Comparison of ENCODE assay signal across 9 cellular contexts in genomic region chr22:27799334-27800249, GRCh38. TPM values are rescaled to one million over a fixed set of nuclear protein-coding genes. Genes with fewer than 3 reads are reported as not detected.
DNase-seq lines count a peak whose midpoint lies in the region; ATAC-seq and TF ChIP-seq lines count a peak whose summit lies in the region.
"Had no signal": no experiment of that assay in that cellular context is flagged by ENCODE, and none has a peak within 500 bp of the region (broad histone marks: within the 10 kb centered on the region; RNA-seq: fewer than 3 reads in every experiment).

No MANE protein-coding gene starts in this region.

- H3K9me3 Mint-ChIP-seq in central memory CD8-positive, alpha-beta T cell = no peaks in the 10 kb centered on the region

- peaks cover 96% of the 10 kb centered on the region for H3K27me3 ChIP-seq in HUES48 (ENCODE audit: control insufficient read depth, insufficient read depth, low read length)
- peaks cover 0 to 7% (median 0%) of the 10 kb centered on the region in 5 donors for H3K27me3 ChIP-seq in subcutaneous abdominal adipose tissue (ENCODE audit: control insufficient read depth in 5 of 5, insufficient read depth in 4 of 5, low read length in 5 of 5)
- H3K27me3 ChIP-seq in MM.1S (replicated peaks; ENCODE audit: insufficient read depth, low read length) = peaks cover 16% of the 10 kb centered on the region

- H3K4me2 ChIP-seq in MM.1S (ENCODE audit: low read depth, low read length) = no peak overlapping the region

- peaks cover 13% of the 10 kb centered on the region for H3K27me3 Mint-ChIP-seq in central memory CD8-positive, alpha-beta T cell

- H3K9me3 ChIP-seq in HUES48 (ENCODE audit: control insufficient read depth, insufficient read depth, low read length) (no peaks in the 10 kb centered on the region), subcutaneous abdominal adipose tissue (ENCODE audit: control insufficient read depth in 5 of 5, low read length in 5 of 5) (no peaks in the 10 kb centered on the region), mucosa of descending colon (no peaks in the 10 kb centered on the region), MM.1S (replicated peaks; ENCODE audit: insufficient read depth, low read length) (no peaks in the 10 kb centered on the region)

- no peak overlapping the region for H3K27ac Mint-ChIP-seq in central memory CD8-positive, alpha-beta T cell (ENCODE audit: low read depth)

- H3K4me1 ChIP-seq in HUES48 (ENCODE audit: control insufficient read depth, insufficient read depth, low read length) = peaks cover 40% of the 10 kb centered on the region
- peaks cover 1 to 73% (median 67%) of the 10 kb centered on the region in 5 donors for H3K4me1 ChIP-seq in subcutaneous abdominal adipose tissue (ENCODE audit: control insufficient read depth in 5 of 5, insufficient read depth in 5 of 5, low read length in 5 of 5)
- peaks cover 10% of the 10 kb centered on the region for H3K4me1 ChIP-seq in mucosa of descending colon (ENCODE audit: low read depth)
- H3K4me1 ChIP-seq in MM.1S (ENCODE audit: low read length) = no peaks in the 10 kb centered on the region

- peaks cover 11% of the 10 kb centered on the region for H3K4me1 Mint-ChIP-seq in central memory CD8-positive, alpha-beta T cell

- H3K27ac ChIP-seq in HUES48 (ENCODE audit: low read depth, low read length) (no peak overlapping the region), subcutaneous abdominal adipose tissue (ENCODE audit: low read depth, low read length) (no peak overlapping the region), MM.1S (ENCODE audit: low read length) (no peak overlapping the region)

- H3K36me3 Mint-ChIP-seq in central memory CD8-positive, alpha-beta T cell (ENCODE audit: insufficient read depth) = no peaks in the 10 kb centered on the region

- no peaks in the 10 kb centered on the region for H4K20me1 ChIP-seq in MM.1S (ENCODE audit: insufficient read depth, low read length)

- no peaks in the 10 kb centered on the region for H3F3A ChIP-seq in MM.1S (ENCODE audit: insufficient read depth, low read length)

- H3K4me3 Mint-ChIP-seq in central memory CD8-positive, alpha-beta T cell = peak overlapping the region; percentile 62

- no peak for TF ChIP-seq CTCF in mucosa of descending colon (IDR thresholded peaks at IDR 0.05)
- no peak for TF ChIP-seq CTCF in MM.1S (IDR thresholded peaks at IDR 0.05; ENCODE audit: low read length)

- H3K36me3 ChIP-seq in HUES48 (ENCODE audit: control insufficient read depth, insufficient read depth, low read length) = no peaks in the 10 kb centered on the region
- H3K36me3 ChIP-seq in subcutaneous abdominal adipose tissue (ENCODE audit: control insufficient read depth in 5 of 5, insufficient read depth in 5 of 5, low read length in 5 of 5) = peaks cover 0 to 4% (median 0%) of the 10 kb centered on the region in 5 donors
- no peaks in the 10 kb centered on the region for H3K36me3 ChIP-seq in mucosa of descending colon (ENCODE audit: low read depth)
- H3K36me3 ChIP-seq in MM.1S (replicated peaks; ENCODE audit: insufficient read depth, low read length) = no peaks in the 10 kb centered on the region

- no peak overlapping the region for H2AFZ ChIP-seq in MM.1S (ENCODE audit: low read length)

- no peaks in the 10 kb centered on the region for H3K79me2 ChIP-seq in MM.1S (ENCODE audit: low read length)

- no peak overlapping the region for H3K9ac ChIP-seq in HUES48 (ENCODE audit: low read depth, low read length)
- peak overlapping the region in 1 of 5 donors; percentile 68 for H3K9ac ChIP-seq in subcutaneous abdominal adipose tissue (ENCODE audit: low read length in 5 of 5)
- H3K9ac ChIP-seq in MM.1S (ENCODE audit: low read length) = no peak overlapping the region

- intact Hi-C loops in mucosa of descending colon (cut with DNase I, micrococcal nuclease) = loop anchor here (5.0 to 10.0 kb wide), 2 partner anchors 402 to 1045 kb away; no protein-coding TSS in a partner anchor

- H3K4me3 ChIP-seq in HUES48 (ENCODE audit: low read depth, low read length) (peak overlapping the region; percentile 68), subcutaneous abdominal adipose tissue (ENCODE audit: low read depth in 1 of 5, low read length in 5 of 5) (peak overlapping the region in 4 of 5 donors; percentile 74 to 91 (median 78)), mucosa of descending colon (no peak overlapping the region), MM.1S (ENCODE audit: low read length) (no peak overlapping the region)

- DNase-seq in central memory CD8-positive, alpha-beta T cell (ENCODE audit: low spot score in 2 of 2) = no peak
- DNase-seq in kidney tubule cell (ENCODE audit: low spot score) (peak; percentile 15), mucosa of descending colon (no peak), MM.1S (no peak)
- no peak for DNase-seq in stimulated activated CD4-positive, alpha-beta T cell treated with anti-CD3 and anti-CD28 coated beads, Interleukin-4, amount 100 ng/mL, for 4 hours
- DNase-seq: activated CD8-positive, alpha-beta memory T cell treated with anti-CD3 and anti-CD28 coated beads, Interleukin-2, amount 50 U/mL, for 4 hours had no signal

- no peaks in the 10 kb centered on the region for H3K9me2 ChIP-seq in MM.1S (replicated peaks; ENCODE audit: insufficient read depth, low read length)

- ATAC-seq in central memory CD8-positive, alpha-beta T cell (replicated peaks; ENCODE audit: extremely low read depth, poor library complexity, severe bottlenecking) = no peak
- ATAC-seq in mucosa of descending colon (no peak), HG03432 (IDR thresholded peaks at IDR 0.05; ENCODE audit: unreplicated experiment) (no peak)

RNA-seq across cellular contexts. Expression of gene MN1, which starts 2.0 kb away (rescaled TPM):
- 1 to 10 TPM in 2 of 3 donors, under 1 TPM in 1; 0.49 to 7.6 (median 1.8) TPM for total RNA-seq in mucosa of descending colon

Comparison
In these comparisons a context has a peak if more than half of its experiments do, and no peak if none do; other contexts are left out.
1. H3K4me3 ChIP-seq: peak in HUES48 (single experiment) and subcutaneous abdominal adipose tissue (4 of 5); none in mucosa of descending colon (single experiment) and MM.1S (single experiment).